In the genomic region with DNA sequence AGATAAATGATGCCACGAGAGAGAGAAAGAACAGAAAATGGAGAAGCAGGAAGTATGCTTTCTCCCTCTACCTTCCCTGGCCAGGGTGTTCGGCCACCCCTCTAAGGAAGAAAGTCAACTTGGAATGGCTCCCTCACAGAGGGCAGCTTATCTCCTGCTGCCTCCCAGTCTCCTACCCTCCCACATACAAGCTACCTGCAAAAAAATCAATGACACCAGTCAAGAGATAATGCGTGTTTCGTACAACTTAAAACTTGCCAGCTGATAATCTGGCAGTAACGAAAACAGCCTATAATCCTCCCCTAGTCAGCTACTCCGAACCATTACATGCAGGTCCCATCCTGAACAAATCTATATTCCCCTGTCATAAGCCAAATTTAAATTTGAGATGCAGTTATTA, we compare ENCODE assay signal across 29 cellular contexts.
"Had no signal": no experiment of that assay in that cellular context is flagged by ENCODE, and none has a peak within 500 bp of the region (broad histone marks: within the 10 kb centered on the region; RNA-seq: fewer than 3 reads in every experiment).

No MANE protein-coding gene starts in this region.

- ATAC-seq: activated T-cell treated with anti-CD3 and anti-CD28 coated beads, Interleukin-2, amount 50 U/mL, for 4 hours; esophagus mucosa; heart left ventricle; left colon; sciatic nerve; stimulated activated naive CD8-positive, alpha-beta T cell treated with anti-CD3 and anti-CD28 coated beads, Interleukin-15, amount 100 ng/mL, for 72 hours had no signal

- H3K4me1 Mint-ChIP-seq: brain, nephron had no signal

- H3K9me3 Mint-ChIP-seq: activated T-cell treated with anti-CD3 and anti-CD28 coated beads, Interleukin-2, amount 50 U/mL, for 4 hours; activated T-helper 2 cell treated with anti-CD3 and anti-CD28 coated beads, Interferon-gamma antibody, Interleukin-2, Interleukin-4, amounts not matched to agents 10 μg/mL and 5 μg/mL and 100 μg/mL, durations not matched to agents 14 hours and 24 hours and 36 hours; immature natural killer cell; nephron; stimulated activated naive CD8-positive, alpha-beta T cell treated with anti-CD3 and anti-CD28 coated beads, Interleukin-15, amount 100 ng/mL, for 72 hours had no signal

- H3K4me1 ChIP-seq: ascending aorta, heart left ventricle, uterus had no signal

- H3K36me3 ChIP-seq: cardiac muscle cell, uterus had no signal

- DNase-seq: activated CD8-positive, alpha-beta memory T cell treated with anti-CD3 and anti-CD28 coated beads, Interleukin-2, amount 50 U/mL, for 48 hours; activated T-cell treated with anti-CD3 and anti-CD28 coated beads, Interleukin-2, amount 50 U/mL, for 4 hours; cortex of kidney; endodermal cell; foreskin fibroblast; heart left ventricle; hypothalamus; immature natural killer cell; kidney; left colon; mammary epithelial cell; posterior cingulate gyrus; stimulated activated CD4-positive, alpha-beta T cell treated with anti-CD3 and anti-CD28 coated beads, Interleukin-12 subunit alpha, Interleukin-12 subunit beta, amount 100 ng/mL, for 4 hours; stimulated activated CD4-positive, alpha-beta T cell treated with anti-CD3 and anti-CD28 coated beads, Interleukin-4, amount 100 ng/mL, for 1 hour; stimulated activated naive CD8-positive, alpha-beta T cell treated with anti-CD3 and anti-CD28 coated beads, Interleukin-15, amount 100 ng/mL, for 72 hours; substantia nigra; T-helper 9 cell; uterus; WERI-Rb-1 had no signal

- H3K4me3 Mint-ChIP-seq: activated naive CD8-positive, alpha-beta T cell; activated T-cell treated with anti-CD3 and anti-CD28 coated beads, Interleukin-2, amount 50 U/mL, for 4 hours; brain; endodermal cell; immature natural killer cell; nephron; stimulated activated naive CD8-positive, alpha-beta T cell treated with anti-CD3 and anti-CD28 coated beads, Interleukin-15, amount 100 ng/mL, for 72 hours; type B pancreatic cell had no signal

- H3K27me3 ChIP-seq: ascending aorta, cardiac muscle cell, heart left ventricle, uterus had no signal

- H3K27ac Mint-ChIP-seq: activated naive CD8-positive, alpha-beta T cell; activated T-helper 2 cell treated with anti-CD3 and anti-CD28 coated beads, Interferon-gamma antibody, Interleukin-2, Interleukin-4, amounts not matched to agents 10 μg/mL and 5 μg/mL and 100 μg/mL, durations not matched to agents 14 hours and 24 hours and 36 hours; endodermal cell; immature natural killer cell; nephron; type B pancreatic cell had no signal

- H3K27ac ChIP-seq: ascending aorta, cardiac muscle cell, heart left ventricle, skin epidermis, uterus, WERI-Rb-1 had no signal

- H3K9me3 ChIP-seq: ascending aorta, heart left ventricle, uterus had no signal

- H3K27me3 Mint-ChIP-seq: activated naive CD8-positive, alpha-beta T cell; brain; stimulated activated naive CD8-positive, alpha-beta T cell treated with anti-CD3 and anti-CD28 coated beads, Interleukin-15, amount 100 ng/mL, for 72 hours; type B pancreatic cell had no signal

- H3K4me3 ChIP-seq: ascending aorta, cardiac muscle cell, heart left ventricle, skin epidermis, uterus had no signal
